ENCODE assay signal across 8 cellular contexts in the genomic region with DNA sequence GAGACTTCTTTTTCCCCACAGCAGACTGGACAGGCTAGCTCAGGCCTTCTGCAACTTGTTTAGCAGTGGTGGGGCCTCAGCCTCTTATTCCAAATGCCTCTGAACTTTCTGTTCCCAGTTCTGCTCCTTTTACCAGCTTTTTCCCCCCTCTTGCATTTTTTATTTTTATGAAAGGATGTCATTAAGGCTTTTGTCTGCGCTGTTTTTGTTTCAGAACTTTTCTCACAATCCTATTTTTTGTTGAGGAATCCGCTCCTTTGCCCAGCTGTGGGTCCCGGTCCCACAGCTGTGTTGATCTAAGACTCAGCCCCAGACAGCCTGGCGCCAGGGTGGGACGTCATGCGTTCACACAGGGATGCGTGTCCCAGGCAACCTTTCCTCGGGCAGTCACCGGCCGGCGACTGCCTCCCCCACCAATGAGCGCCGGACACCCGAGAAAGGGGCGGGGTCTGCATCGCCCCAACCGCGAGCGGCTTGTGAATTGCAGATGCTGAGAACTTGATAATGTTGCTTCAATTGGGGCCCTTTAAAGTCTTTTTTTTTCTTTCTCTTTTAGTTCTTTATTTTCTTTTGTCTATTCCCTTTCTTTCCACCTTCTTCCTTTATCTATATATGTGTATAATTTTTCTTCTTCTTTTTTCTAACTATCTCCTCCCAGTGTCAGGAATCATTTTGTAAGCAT. TPM values are rescaled to one million over a fixed set of nuclear protein-coding genes. Genes with fewer than 3 reads are reported as not detected.
A peak's percentile ranks its signal among the peaks of the same experiment; 100 is the strongest.
DNase-seq lines count a peak whose midpoint lies in the region; ATAC-seq and TF ChIP-seq lines count a peak whose summit lies in the region.

No MANE protein-coding gene starts in this region.

- no peak overlapping the region for H2AFZ ChIP-seq in PC-9

- peaks cover 20% of the 10 kb centered on the region for H3F3A ChIP-seq in PC-9 (ENCODE audit: insufficient read depth, low read depth)

- H3K4me2 ChIP-seq in PC-9: peak overlapping the region; percentile 64

- H3K4me3 ChIP-seq in Jurkat, Clone E6-1 (ENCODE audit: low read length): peak overlapping the region; percentile 25
- H3K4me3 ChIP-seq in PC-9 (peak overlapping the region; percentile 11; the same call in 1 of the 2 replicates), gastrocnemius medialis (peak overlapping the region in 3 of 4 donors; percentile 1 to 26 (median 24))

- H3K27me3 ChIP-seq in PC-9 (ENCODE audit: insufficient read depth, low read depth): no peaks in the 10 kb centered on the region
- no peaks in the 10 kb centered on the region for H3K27me3 ChIP-seq in gastrocnemius medialis

- BruUV-seq in PC-9 (replicated peaks; lab: Mats Ljungman, UMichigan): no TSS peak

- peaks cover 17% of the 10 kb centered on the region for H3K79me2 ChIP-seq in PC-9 (ENCODE audit: low read depth)

- no peak for TF ChIP-seq CTCF in PC-9 (conservative IDR thresholded peaks at IDR 0.05)
- no peak for TF ChIP-seq CTCF in gastrocnemius medialis (IDR thresholded peaks at IDR 0.05 in 4 of 5, conservative IDR thresholded peaks at IDR 0.05 in 1 of 5)

- CTCF ChIA-PET in PC-9 (lab: Charles Lee): no interaction called here

- peak; percentile 51 to 79 for TF ChIP-seq POLR2A in gastrocnemius medialis (IDR thresholded peaks at IDR 0.05)

- ATAC-seq in gastrocnemius medialis (peak; percentile 74 to 78), HG02610 (IDR thresholded peaks at IDR 0.05; ENCODE audit: unreplicated experiment) (no peak), GM21381 (IDR thresholded peaks at IDR 0.05; ENCODE audit: unreplicated experiment) (no peak)

- in situ Hi-C loops in gastrocnemius medialis (cut with MboI; ENCODE audit: low sequenced_read_pairs in 4 of 4): no loop called here

- no peaks in the 10 kb centered on the region for H3K36me3 ChIP-seq in PC-9 (ENCODE audit: low read depth)
- no peaks in the 10 kb centered on the region for H3K36me3 ChIP-seq in gastrocnemius medialis

- no peaks in the 10 kb centered on the region for H3K9me3 ChIP-seq in PC-9 (ENCODE audit: insufficient read depth, low read depth)
- no peaks in the 10 kb centered on the region for H3K9me3 ChIP-seq in gastrocnemius medialis

- no peaks in the 10 kb centered on the region for H4K20me1 ChIP-seq in PC-9 (ENCODE audit: insufficient read depth)

- H3K4me1 ChIP-seq in PC-9 (replicated peaks; ENCODE audit: insufficient read depth) (peaks cover 20% of the 10 kb centered on the region), gastrocnemius medialis (peaks cover 29 to 47% of the 10 kb centered on the region in 2 donors)

- POLR2A ChIA-PET in PC-9 (lab: Charles Lee; ENCODE audit: unreplicated experiment): no interaction called here

- DNase-seq in DMS153 (lab: John Stamatoyannopoulos, UW) (peak; percentile 94), PC-9 (peak; percentile 76 to 91), caudate nucleus (lab: John Stamatoyannopoulos, UW) (peak in 59 of 61 donors; percentile 20 to 95 (median 84)), iris pigment epithelial cell (ENCODE audit: low read depth) (peak; percentile 99), gastrocnemius medialis (peak; percentile 88 to 96)
- DNase-seq in Jurkat, Clone E6-1 (ENCODE audit: low read depth, low spot score): peak; percentile 81

- H3K9me2 ChIP-seq in PC-9 (ENCODE audit: insufficient read depth): no peaks in the 10 kb centered on the region

- H3K27ac ChIP-seq in PC-9 (no peak overlapping the region), caudate nucleus (ENCODE audit: low read depth, low read length) (peak overlapping the region; percentile 92), gastrocnemius medialis (peak overlapping the region; percentile 88 to 90 (median 89))

- intact Hi-C loops in PC-9 (cut with micrococcal nuclease; ENCODE audit: unreplicated experiment): no loop called here
- intact Hi-C loops in gastrocnemius medialis (cut with DNase I; ENCODE audit: low total_unique reads): loop anchor here (2.0 to 5.0 kb wide), 2 partner anchors 19 to 130 kb away; a partner anchor contains a TSS

RNA-seq across cellular contexts. Expression of a gene that starts 3.0 kb away (rescaled TPM):
- polyA plus RNA-seq in Jurkat, Clone E6-1 (2012; ENCODE audit: insufficient read depth, insufficient read length): 164 TPM
- total RNA-seq in PC-9 (2021) (10.4 and 24.7 TPM in 2 replicates), gastrocnemius medialis (100 to 1,000 TPM in 1 of 4 donors, 10 to 100 TPM in 3; 67.9 to 124 (median 83.0) TPM)

RNA-seq across cellular contexts. Expression of a gene that starts 31.2 kb away (rescaled TPM):
- polyA plus RNA-seq in Jurkat, Clone E6-1 (2012; ENCODE audit: insufficient read depth, insufficient read length): 18.2 TPM
- 7.6 and 9.0 TPM in 2 replicates for total RNA-seq in PC-9 (2021)
- total RNA-seq in gastrocnemius medialis: under 1 TPM in 1 of 4 donors, not detected in 3; 0.40 TPM

Comparison
In these comparisons a context has a peak if more than half of its experiments do, and no peak if none do; other contexts are left out.
1. ATAC-seq: peak in gastrocnemius medialis (2 of 2); none in HG02610 (single experiment) and GM21381 (single experiment).
2. Peak in every context shown above with its lines, with median percentiles within 50 percentile points of each other: DNase-seq and H3K4me3 ChIP-seq.